ENCODE assay signal across 18 cellular contexts in genomic region chr7:77359599-77359998, GRCh38.
"Had no signal": no experiment of that assay in that cellular context is flagged by ENCODE, and none has a peak within 500 bp of the region (broad histone marks: within the 10 kb centered on the region; RNA-seq: fewer than 3 reads in every experiment).

No MANE protein-coding gene starts in this region.

- H3K27ac ChIP-seq: upper lobe of left lung had no signal

- ATAC-seq: activated CD8-positive, alpha-beta T cell treated with anti-CD3 and anti-CD28 coated beads for 36 hours; activated T-helper 17 cell treated with anti-CD3 and anti-CD28 coated beads, Interleukin-2, amount 50 U/mL, for 72 hours; stimulated activated naive CD8-positive, alpha-beta T cell treated with anti-CD3 and anti-CD28 coated beads, Interleukin-15, amount 100 ng/mL, for 72 hours had no signal

- H3K36me3 Mint-ChIP-seq: activated naive CD8-positive, alpha-beta T cell treated with anti-CD3 and anti-CD28 coated beads for 36 hours had no signal

- H3K27ac Mint-ChIP-seq: activated CD8-positive, alpha-beta T cell treated with anti-CD3 and anti-CD28 coated beads for 36 hours; activated naive CD8-positive, alpha-beta T cell treated with anti-CD3 and anti-CD28 coated beads for 36 hours; activated T-helper 17 cell treated with anti-CD3 and anti-CD28 coated beads, Interleukin-2, amount 50 U/mL, for 72 hours; dendritic cell treated with granulocyte-macrophage colony-stimulating factor and Interleukin-4, amounts not matched to agents 40 ng/mL and 50 ng/mL, for 4 days; progenitor cell of endocrine pancreas; stimulated activated naive CD8-positive, alpha-beta T cell treated with anti-CD3 and anti-CD28 coated beads, Interleukin-15, amount 100 ng/mL, for 72 hours had no signal

- H3K4me1 Mint-ChIP-seq: neural crest cell had no signal

- H3K27me3 Mint-ChIP-seq: activated CD8-positive, alpha-beta T cell treated with anti-CD3 and anti-CD28 coated beads for 36 hours; activated naive CD8-positive, alpha-beta T cell treated with anti-CD3 and anti-CD28 coated beads for 36 hours; activated T-helper 17 cell treated with anti-CD3 and anti-CD28 coated beads, Interleukin-2, amount 50 U/mL, for 72 hours; dendritic cell treated with granulocyte-macrophage colony-stimulating factor and Interleukin-4, amounts not matched to agents 40 ng/mL and 50 ng/mL, for 4 days; progenitor cell of endocrine pancreas; stimulated activated naive CD8-positive, alpha-beta T cell treated with anti-CD3 and anti-CD28 coated beads, Interleukin-15, amount 100 ng/mL, for 72 hours had no signal

- H3K4me3 Mint-ChIP-seq: activated CD8-positive, alpha-beta T cell treated with anti-CD3 and anti-CD28 coated beads for 36 hours; activated naive CD8-positive, alpha-beta T cell treated with anti-CD3 and anti-CD28 coated beads for 36 hours; activated T-helper 17 cell treated with anti-CD3 and anti-CD28 coated beads, Interleukin-2, amount 50 U/mL, for 72 hours; dendritic cell treated with granulocyte-macrophage colony-stimulating factor and Interleukin-4, amounts not matched to agents 40 ng/mL and 50 ng/mL, for 4 days; neural crest cell; stimulated activated naive CD8-positive, alpha-beta T cell treated with anti-CD3 and anti-CD28 coated beads, Interleukin-15, amount 100 ng/mL, for 72 hours had no signal

- H3K9me3 Mint-ChIP-seq: activated CD8-positive, alpha-beta T cell treated with anti-CD3 and anti-CD28 coated beads for 36 hours; activated naive CD8-positive, alpha-beta T cell treated with anti-CD3 and anti-CD28 coated beads for 36 hours; activated T-helper 17 cell treated with anti-CD3 and anti-CD28 coated beads, Interleukin-2, amount 50 U/mL, for 72 hours; dendritic cell treated with granulocyte-macrophage colony-stimulating factor and Interleukin-4, amounts not matched to agents 40 ng/mL and 50 ng/mL, for 4 days; neural crest cell; stimulated activated naive CD8-positive, alpha-beta T cell treated with anti-CD3 and anti-CD28 coated beads, Interleukin-15, amount 100 ng/mL, for 72 hours had no signal

- DNase-seq: activated CD8-positive, alpha-beta T cell treated with anti-CD3 and anti-CD28 coated beads for 36 hours; activated naive CD4-positive, alpha-beta T cell; activated naive CD8-positive, alpha-beta T cell treated with anti-CD3 and anti-CD28 coated beads for 36 hours; activated T-cell treated with anti-CD3 and anti-CD28 coated beads, Interleukin-2, amount 50 U/mL, for 1 hour; amniotic stem cell; effector memory CD4-positive, alpha-beta T cell; foreskin melanocyte; glutamatergic neuron; hippocampal formation; islet precursor cell; midbrain; stimulated activated CD4-positive, alpha-beta T cell treated with anti-CD3 and anti-CD28 coated beads, Interleukin-2, amount 100 ng/mL, for 48 hours; stimulated activated naive CD8-positive, alpha-beta T cell treated with anti-CD3 and anti-CD28 coated beads, Interleukin-15, amount 100 ng/mL, for 72 hours; upper lobe of left lung had no signal
